8 cellular contexts compared by ENCODE assay signal in the genomic region with DNA sequence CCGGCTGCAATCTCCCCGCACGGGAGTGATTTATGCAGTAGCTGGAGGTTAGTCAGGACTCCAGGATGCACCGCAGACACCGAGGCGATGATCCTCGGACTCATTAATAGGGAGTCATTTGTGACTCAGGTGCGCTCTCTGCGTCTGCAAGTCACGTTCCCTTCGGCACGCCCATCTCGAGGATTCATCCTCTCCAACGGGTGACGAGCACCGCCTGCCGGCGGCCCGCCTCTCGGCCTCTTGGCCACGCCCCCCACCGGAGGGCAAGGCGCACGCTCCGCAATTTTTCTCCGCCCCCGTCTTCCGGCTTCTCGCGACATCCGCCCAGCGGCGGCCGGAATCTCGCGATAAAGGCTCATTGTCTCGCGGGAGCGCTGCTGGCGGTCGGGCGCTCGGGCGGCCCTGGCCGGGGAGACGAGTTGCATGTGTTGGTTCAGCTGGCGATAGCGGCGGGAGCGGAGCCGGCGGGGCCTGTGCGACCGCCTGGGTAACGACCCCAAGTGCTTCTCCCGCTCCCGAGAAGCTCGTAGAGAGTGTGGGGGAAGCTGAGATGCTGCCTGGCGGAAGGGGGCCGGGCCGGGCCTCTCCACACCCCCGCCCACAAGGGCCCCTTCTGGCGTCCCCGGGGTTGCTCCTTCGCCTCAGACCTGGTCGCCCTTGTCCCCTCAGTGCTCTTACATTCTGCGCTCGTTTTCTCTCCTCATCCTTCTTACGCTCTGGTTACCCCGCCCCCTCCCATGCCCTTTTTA. TPM values are rescaled to one million over a fixed set of nuclear protein-coding genes. Genes with fewer than 3 reads are reported as not detected.
DNase-seq lines count a peak whose midpoint lies in the region; ATAC-seq and TF ChIP-seq lines count a peak whose summit lies in the region.

A gene with protein sequence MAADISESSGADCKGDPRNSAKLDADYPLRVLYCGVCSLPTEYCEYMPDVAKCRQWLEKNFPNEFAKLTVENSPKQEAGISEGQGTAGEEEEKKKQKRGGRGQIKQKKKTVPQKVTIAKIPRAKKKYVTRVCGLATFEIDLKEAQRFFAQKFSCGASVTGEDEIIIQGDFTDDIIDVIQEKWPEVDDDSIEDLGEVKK (plus strand): TSS at position 361 of the 749 bp plus-strand sequence. CDS start 878 bp downstream, outside the sequence.

- in situ Hi-C loops in HAP-1 (cut with MboI; ENCODE audit: low sequenced_read_pairs), result loop anchor here (25.0 kb wide), 1 partner anchor 240 kb away; a partner anchor contains a TSS

- H3K27me3 Mint-ChIP-seq in nephron progenitor cell (ENCODE audit: low read depth, poor library complexity), result peaks cover 13% of the 10 kb centered on the region
- H3K27me3 Mint-ChIP-seq in stimulated activated naive CD8-positive, alpha-beta T cell treated with anti-CD3 and anti-CD28 coated beads, Interleukin-15, amount 100 ng/mL, for 72 hours, result no peaks in the 10 kb centered on the region

- H3K4me1 Mint-ChIP-seq in nephron progenitor cell, result peaks cover 50% of the 10 kb centered on the region
- H3K4me1 Mint-ChIP-seq in stimulated activated naive CD8-positive, alpha-beta T cell treated with anti-CD3 and anti-CD28 coated beads, Interleukin-15, amount 100 ng/mL, for 72 hours, result peaks cover 55% of the 10 kb centered on the region

- ATAC-seq in stimulated activated naive CD8-positive, alpha-beta T cell treated with anti-CD3 and anti-CD28 coated beads, Interleukin-15, amount 100 ng/mL, for 72 hours, result peak; percentile 95

- peak; percentile 95 for DNase-seq in GDM1 (lab: John Stamatoyannopoulos, UW)
- DNase-seq in HAP-1 (ENCODE audit: low spot score in 2 of 2), result peak; percentile 96 to 99
- peak; percentile 97 for DNase-seq in MG63
- DNase-seq in SHP77 treated with DMSO at 0.1 percent for 48 hours (lab: John Stamatoyannopoulos, UW), result peak; percentile 94
- peak; percentile 96 for DNase-seq in activated gamma-delta T cell (lab: John Stamatoyannopoulos, UW)
- DNase-seq in fibroblast of the conjunctiva (ENCODE audit: low read depth), result peak; percentile 93
- peak; percentile 99 for DNase-seq in nephron progenitor cell
- peak; percentile 100 for DNase-seq in stimulated activated naive CD8-positive, alpha-beta T cell treated with anti-CD3 and anti-CD28 coated beads, Interleukin-15, amount 100 ng/mL, for 72 hours

- H3K36me3 ChIP-seq in HAP-1 (replicated peaks) (peaks cover 39% of the 10 kb centered on the region), MG63 (peaks cover 46% of the 10 kb centered on the region)

- H3K27me3 ChIP-seq in HAP-1 (ENCODE audit: low read depth), result no peaks in the 10 kb centered on the region
- no peaks in the 10 kb centered on the region for H3K27me3 ChIP-seq in MG63

- H3K4me3 Mint-ChIP-seq in nephron progenitor cell, result peak within 1 kb of the TSS; percentile 94
- H3K4me3 Mint-ChIP-seq in stimulated activated naive CD8-positive, alpha-beta T cell treated with anti-CD3 and anti-CD28 coated beads, Interleukin-15, amount 100 ng/mL, for 72 hours, result peak within 1 kb of the TSS; percentile 96 to 99

- TF ChIP-seq CTCF in nephron progenitor cell (IDR thresholded peaks at IDR 0.05), result peak; percentile 49

- H3K9me3 Mint-ChIP-seq in nephron progenitor cell, result peaks cover 4% of the 10 kb centered on the region
- no peaks in the 10 kb centered on the region for H3K9me3 Mint-ChIP-seq in stimulated activated naive CD8-positive, alpha-beta T cell treated with anti-CD3 and anti-CD28 coated beads, Interleukin-15, amount 100 ng/mL, for 72 hours

- H3K4me3 ChIP-seq in HAP-1 (peak within 1 kb of the TSS; percentile 97), MG63 (peak within 1 kb of the TSS; percentile 92)

- peaks cover 37% of the 10 kb centered on the region for H3K36me3 Mint-ChIP-seq in nephron progenitor cell (ENCODE audit: low read depth)

- peak within 1 kb of the TSS; percentile 95 for H3K27ac Mint-ChIP-seq in nephron progenitor cell
- peak within 1 kb of the TSS; percentile 99 for H3K27ac Mint-ChIP-seq in stimulated activated naive CD8-positive, alpha-beta T cell treated with anti-CD3 and anti-CD28 coated beads, Interleukin-15, amount 100 ng/mL, for 72 hours

- H3K9me3 ChIP-seq in HAP-1 (no peaks in the 10 kb centered on the region), MG63 (no peaks in the 10 kb centered on the region)

- H3K4me1 ChIP-seq in HAP-1, result peaks cover 41% of the 10 kb centered on the region

RNA-seq across cellular contexts. Expression of the gene that starts here (rescaled TPM):
- 19.7 and 26.8 TPM in 2 replicates for total RNA-seq in MG63 (2014; rRNA removed; shearing (Covaris generic); ENCODE audit: low replicate concordance)

Comparison
In these comparisons a context has a peak if more than half of its experiments do, and no peak if none do; other contexts are left out.
1. Peak in every context shown above with its lines: DNase-seq, ATAC-seq and H3K4me3 ChIP-seq.